ENCODE assay signal across 22 cellular contexts in the genomic region with DNA sequence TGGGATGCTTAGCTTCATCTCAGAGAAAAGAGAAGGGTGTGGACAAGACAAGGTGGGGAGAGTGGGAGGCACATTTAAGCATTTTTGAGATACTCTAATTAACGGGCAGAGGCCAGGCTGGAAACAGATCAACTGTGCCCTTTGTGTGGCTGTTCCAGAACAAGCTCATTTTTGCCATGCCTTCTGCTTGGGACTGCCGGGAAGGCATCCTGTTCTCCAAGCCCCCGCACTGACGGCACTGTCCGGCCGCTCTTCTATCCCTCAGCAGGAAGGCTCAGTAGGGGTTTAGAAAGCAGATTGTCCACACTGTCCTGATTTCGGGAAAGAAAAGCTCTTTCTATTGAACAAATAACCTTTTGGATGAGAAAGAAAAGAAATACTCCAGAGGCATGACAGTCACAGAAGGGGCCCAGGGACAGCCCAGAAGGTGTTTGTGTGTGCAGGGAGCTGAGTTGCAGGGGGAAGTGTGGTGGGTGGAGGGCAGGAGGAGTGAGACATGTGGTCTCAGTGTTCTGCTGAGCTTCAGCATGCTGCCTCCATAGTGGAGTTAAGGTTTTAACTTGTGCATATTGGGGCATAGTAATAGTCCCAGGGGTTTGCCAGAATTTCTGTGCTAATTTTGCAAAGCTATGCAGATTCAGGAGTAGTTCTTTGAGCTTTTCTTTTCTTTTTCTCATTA. TPM values are rescaled to one million over a fixed set of nuclear protein-coding genes. Genes with fewer than 3 reads are reported as not detected.
DNase-seq lines count a peak whose midpoint lies in the region; ATAC-seq, FAIRE-seq and TF ChIP-seq lines count a peak whose summit lies in the region.
"Had no signal": no experiment of that assay in that cellular context is flagged by ENCODE, and none has a peak within 500 bp of the region (broad histone marks: within the 10 kb centered on the region; RNA-seq: fewer than 3 reads in every experiment).

No MANE protein-coding gene starts in this region.

- H3K9me3 Mint-ChIP-seq in glutamatergic neuron (ENCODE audit: unreplicated experiment), result peaks cover 6% of the 10 kb centered on the region
- H3K9me3 Mint-ChIP-seq in activated naive CD8-positive, alpha-beta T cell treated with anti-CD3 and anti-CD28 coated beads, Interleukin-2, amount 50 U/mL, for 24 hours, result no peaks in the 10 kb centered on the region
- H3K9me3 Mint-ChIP-seq: CD4-positive, alpha-beta memory T cell; T-cell had no signal

- DNase-seq in GM12892 (ENCODE audit: insufficient read length), result no peak
- DNase-seq in glutamatergic neuron, result no peak
- DNase-seq in activated naive CD8-positive, alpha-beta T cell treated with anti-CD3 and anti-CD28 coated beads, Interleukin-2, amount 50 U/mL, for 24 hours, result no peak
- DNase-seq in NCI-H187 treated with DMSO at 0.1 percent for 48 hours (lab: John Stamatoyannopoulos, UW), result no peak
- DNase-seq: CD4-positive, alpha-beta memory T cell; DMS153; GF-D8; KBM-7; MV-4-11; NCI-H1417; NCI-H524; RPMI8226; SHP77 treated with DMSO at 0.1 percent for 48 hours; SK-N-SH; T-cell had no signal

- H3K27me3 Mint-ChIP-seq in glutamatergic neuron (ENCODE audit: unreplicated experiment), result peaks cover 3% of the 10 kb centered on the region
- peaks cover 17% of the 10 kb centered on the region for H3K27me3 Mint-ChIP-seq in activated naive CD8-positive, alpha-beta T cell treated with anti-CD3 and anti-CD28 coated beads, Interleukin-2, amount 50 U/mL, for 24 hours

- FAIRE-seq in GM12892 (lab: Jason Lieb, UNC), result no peak
- FAIRE-seq: A204.1, H54 had no signal

- TF ChIP-seq POLR2A in GM12892 (IDR thresholded peaks at IDR 0.05; ENCODE audit: low read depth, low read length), result peak; percentile 52

- no peaks in the 10 kb centered on the region for H3K36me3 Mint-ChIP-seq in glutamatergic neuron (ENCODE audit: unreplicated experiment)
- H3K36me3 Mint-ChIP-seq in activated naive CD8-positive, alpha-beta T cell treated with anti-CD3 and anti-CD28 coated beads, Interleukin-2, amount 50 U/mL, for 24 hours (ENCODE audit: low read depth), result no peaks in the 10 kb centered on the region
- H3K36me3 Mint-ChIP-seq: CD4-positive, alpha-beta memory T cell; T-cell had no signal

- H3K4me1 Mint-ChIP-seq in glutamatergic neuron (ENCODE audit: low read depth, unreplicated experiment), result peaks cover 25% of the 10 kb centered on the region
- no peaks in the 10 kb centered on the region for H3K4me1 Mint-ChIP-seq in activated naive CD8-positive, alpha-beta T cell treated with anti-CD3 and anti-CD28 coated beads, Interleukin-2, amount 50 U/mL, for 24 hours
- H3K4me1 Mint-ChIP-seq: CD4-positive, alpha-beta memory T cell; T-cell had no signal

- TF ChIP-seq CTCF in glutamatergic neuron (IDR thresholded peaks at IDR 0.05; ENCODE audit: partially characterized antibody, unreplicated experiment), result no peak

- ATAC-seq in HG02798 (IDR thresholded peaks at IDR 0.05; ENCODE audit: poor library complexity, unreplicated experiment) (peak; percentile 48), HG03196 (IDR thresholded peaks at IDR 0.05; ENCODE audit: unreplicated experiment) (no peak), GM21381 (IDR thresholded peaks at IDR 0.05; ENCODE audit: unreplicated experiment) (no peak)
- no peak for ATAC-seq in activated naive CD8-positive, alpha-beta T cell treated with anti-CD3 and anti-CD28 coated beads, Interleukin-2, amount 50 U/mL, for 24 hours
- ATAC-seq: T-cell had no signal

- peak overlapping the region; percentile 38 for H3K27ac ChIP-seq in angular gyrus (ENCODE audit: low read depth, low read length)
- H3K27ac ChIP-seq: BLaER1 had no signal

- peak overlapping the region; percentile 51 for H3K4me3 Mint-ChIP-seq in glutamatergic neuron (ENCODE audit: unreplicated experiment)
- no peak overlapping the region for H3K4me3 Mint-ChIP-seq in activated naive CD8-positive, alpha-beta T cell treated with anti-CD3 and anti-CD28 coated beads, Interleukin-2, amount 50 U/mL, for 24 hours
- H3K4me3 Mint-ChIP-seq: CD4-positive, alpha-beta memory T cell; T-cell had no signal

- peak overlapping the region; percentile 81 for H3K27ac Mint-ChIP-seq in glutamatergic neuron (ENCODE audit: unreplicated experiment)
- H3K27ac Mint-ChIP-seq in activated naive CD8-positive, alpha-beta T cell treated with anti-CD3 and anti-CD28 coated beads, Interleukin-2, amount 50 U/mL, for 24 hours, result no peak overlapping the region
- H3K27ac Mint-ChIP-seq: CD4-positive, alpha-beta memory T cell; T-cell had no signal

RNA-seq across cellular contexts. Expression of a gene that starts 27.3 kb away (rescaled TPM):
- polyA plus RNA-seq in GM12892 (2012; ENCODE audit: missing spikeins), result 6.8 TPM
- 7.1 TPM for total RNA-seq in glutamatergic neuron (ENCODE audit: unreplicated experiment)
- polyA plus RNA-seq: CD4-positive, alpha-beta memory T cell; SK-N-SH had no signal
